8 cellular contexts compared by ENCODE assay signal in genomic region chr13:113490496-113491417, GRCh38. TPM values are rescaled to one million over a fixed set of nuclear protein-coding genes. Genes with fewer than 3 reads are reported as not detected.
DNase-seq lines count a peak whose midpoint lies in the region; ATAC-seq, FAIRE-seq and TF ChIP-seq lines count a peak whose summit lies in the region.

TSS of gene DCUN1D2 (minus strand) at chr13:113490711. CDS start at chr13:113490669, 42 bp downstream.

- peaks cover 80% of the 10 kb centered on the region for H3K79me2 ChIP-seq in keratinocyte (ENCODE audit: control insufficient read depth, insufficient read depth, low read length)

- H3K9me3 ChIP-seq in A673 (ENCODE audit: low read depth, low read length, poor library complexity, severe bottlenecking): no peaks in the 10 kb centered on the region
- no peaks in the 10 kb centered on the region for H3K9me3 ChIP-seq in keratinocyte (ENCODE audit: control insufficient read depth, low read depth, low read length)

- H3K4me1 ChIP-seq in A673 (ENCODE audit: insufficient read depth, low read length, poor library complexity, severe bottlenecking) (peaks cover 18% of the 10 kb centered on the region), keratinocyte (ENCODE audit: control insufficient read depth, extremely low read depth, insufficient read depth, low read length) (peaks cover 33% of the 10 kb centered on the region)

- no peaks in the 10 kb centered on the region for H3K9me3 Mint-ChIP-seq in WTC11

- dilution Hi-C loops in keratinocyte (cut with MboI; ENCODE audit: extremely low pct_ligation_motif_present, low sequenced_read_pairs): no loop called here

- no peaks in the 10 kb centered on the region for H3K9me1 ChIP-seq in keratinocyte (ENCODE audit: control insufficient read depth, extremely low read depth, insufficient read depth, low read length)

- peak within 1 kb of the TSS; percentile 77 for H3K27ac Mint-ChIP-seq in WTC11

- FAIRE-seq in keratinocyte (lab: Jason Lieb, UNC): no peak

- TF ChIP-seq CTCF in A673 (conservative IDR thresholded peaks at IDR 0.05; ENCODE audit: low read depth, low read length): no peak
- TF ChIP-seq CTCF in WTC11 (IDR thresholded peaks at IDR 0.05): no peak
- no peak for TF ChIP-seq CTCF in keratinocyte (optimal IDR thresholded peaks at IDR 0.05 in 1 of 3, IDR thresholded peaks at IDR 0.05 in 1 of 3, conservative IDR thresholded peaks at IDR 0.05 in 1 of 3; ENCODE audit: extremely low read depth in 1 of 3, insufficient read depth in 2 of 3, low read length in 3 of 3)

- H3K27me3 ChIP-seq in A673 (replicated peaks; ENCODE audit: insufficient read depth, low read depth, low read length, poor library complexity): no peaks in the 10 kb centered on the region
- H3K27me3 ChIP-seq in keratinocyte (ENCODE audit: control insufficient read depth, extremely low read depth, insufficient read depth, low read length): no peaks in the 10 kb centered on the region

- POLR2A ChIA-PET in A673 (lab: Charles Lee; ENCODE audit: low non-redundant PET): interaction anchor here (0.7 kb wide), 1 partner anchor 10 kb away, joined by 4 read pairs; no protein-coding TSS in a partner anchor
- POLR2A ChIA-PET in WTC11 (lab: Charles Lee): no interaction called here

- H3K4me3 Mint-ChIP-seq in WTC11: peak within 1 kb of the TSS; percentile 86

- peak; percentile 91 for DNase-seq in A673 (ENCODE audit: low spot score)
- DNase-seq in NCI-H2171 treated with DMSO at 0.1 percent for 48 hours (lab: John Stamatoyannopoulos, UW): peak; percentile 74
- peak; percentile 88 for DNase-seq in WTC11 (ENCODE audit: low spot score)
- DNase-seq in central memory CD4-positive, alpha-beta T cell: peak; percentile 65
- peak; percentile 66 for DNase-seq in keratinocyte (ENCODE audit: low read depth, low spot score)
- DNase-seq in stimulated activated CD4-positive, alpha-beta T cell treated with anti-CD3 and anti-CD28 coated beads, Interleukin-12 subunit alpha, Interleukin-12 subunit beta, amount 100 ng/mL, for 48 hours (ENCODE audit: low read depth in 2 of 3, low spot score in 1 of 3): peak; percentile 48 to 74 (median 55)

- no peaks in the 10 kb centered on the region for H4K20me1 ChIP-seq in keratinocyte (ENCODE audit: control insufficient read depth, extremely low read depth, insufficient read depth, low read length)

- H3K4me3 ChIP-seq in A673 (ENCODE audit: low read depth, low read length, poor library complexity, severe bottlenecking) (peak within 1 kb of the TSS; percentile 94), keratinocyte (ENCODE audit: control insufficient read depth in 2 of 3, extremely low read depth in 1 of 3, insufficient read depth in 2 of 3, low read depth in 1 of 3, low read length in 3 of 3) (peak within 1 kb of the TSS; percentile 78 to 93 (median 87))

- peak within 1 kb of the TSS; percentile 50 for H2AFZ ChIP-seq in keratinocyte (ENCODE audit: control insufficient read depth, low read length)

- CTCF ChIA-PET in A673 (lab: Charles Lee) (interaction anchor here (0.6 kb wide), 1 partner anchor 577 kb away, joined by 9 read pairs; no protein-coding TSS in a partner anchor), WTC11 (lab: Charles Lee) (interaction anchor here (0.6 to 2.5 kb wide), 4 partner anchors 33 to 71 kb away, joined by 3 to 22 read pairs (median 10); no protein-coding TSS in a partner anchor)

- no peaks in the 10 kb centered on the region for H3K27me3 Mint-ChIP-seq in WTC11 (ENCODE audit: low read depth)

- H3K27ac ChIP-seq in A673 (ENCODE audit: low read depth, low read length, poor library complexity, severe bottlenecking): peak within 1 kb of the TSS; percentile 89
- peak within 1 kb of the TSS; percentile 60 for H3K27ac ChIP-seq in keratinocyte (ENCODE audit: control insufficient read depth, insufficient read depth, low read length)

- no TSS peak for BruUV-seq in A673 (replicated peaks; lab: Mats Ljungman, UMichigan)

- H3K4me2 ChIP-seq in keratinocyte (ENCODE audit: control insufficient read depth, extremely low read depth, insufficient read depth, low read depth, low read length): peak within 1 kb of the TSS; percentile 87

- H3K36me3 ChIP-seq in A673 (ENCODE audit: insufficient read depth, low read length, poor library complexity, severe bottlenecking): peaks cover 7% of the 10 kb centered on the region
- H3K36me3 ChIP-seq in keratinocyte (ENCODE audit: control insufficient read depth in 2 of 2, extremely low read depth in 1 of 2, insufficient read depth in 2 of 2, low read length in 2 of 2): peaks cover 8 to 14% of the 10 kb centered on the region in 2 experiments

- H3K36me3 Mint-ChIP-seq in WTC11: peaks cover 2% of the 10 kb centered on the region

- peak; percentile 84 for ATAC-seq in GM18520 (IDR thresholded peaks at IDR 0.05; ENCODE audit: unreplicated experiment)
- ATAC-seq in HG03060 (IDR thresholded peaks at IDR 0.05; ENCODE audit: low read depth, unreplicated experiment): peak; percentile 59
- peak; percentile 70 for ATAC-seq in WTC11

- intact Hi-C loops in A673 (cut with micrococcal nuclease; ENCODE audit: unreplicated experiment): no loop called here

- H3K9ac ChIP-seq in keratinocyte (ENCODE audit: control insufficient read depth, extremely low read depth, insufficient read depth, low read length): peak within 1 kb of the TSS; percentile 87

- H3K4me1 Mint-ChIP-seq in WTC11: peaks cover 75% of the 10 kb centered on the region

TF ChIP-seq in WTC11, 78 proteins besides CTCF, POLR2A, EP300 and RAD21 (continues in another document):
- TF ChIP-seq ZNF263 (CRISPR knock-in tag; IDR thresholded peaks at IDR 0.05; ENCODE audit: low read depth): no peak
- TF ChIP-seq FOXJ3 (CRISPR knock-in tag; IDR thresholded peaks at IDR 0.05; ENCODE audit: borderline replicate concordance): no peak
- TF ChIP-seq ZNF396 (CRISPR knock-in tag; IDR thresholded peaks at IDR 0.05; ENCODE audit: borderline replicate concordance): no peak
- peak; percentile 86; the same call in 1 of the 2 replicates for TF ChIP-seq CBFB (CRISPR knock-in tag; IDR thresholded peaks at IDR 0.05; ENCODE audit: low read depth)
- no peak for TF ChIP-seq ATF6 (CRISPR knock-in tag; IDR thresholded peaks at IDR 0.05)
- no peak for TF ChIP-seq ATF2 (CRISPR knock-in tag; IDR thresholded peaks at IDR 0.05; ENCODE audit: borderline replicate concordance, low read depth)
- TF ChIP-seq SP1 (CRISPR knock-in tag; conservative IDR thresholded peaks at IDR 0.05): peak; percentile 97
- 0 out of 2 replicates have a peak, but pooled peaks have one; percentile 44 for TF ChIP-seq ZSCAN18 (CRISPR knock-in tag; IDR thresholded peaks at IDR 0.05)
- TF ChIP-seq MYBL2 (CRISPR knock-in tag; IDR thresholded peaks at IDR 0.05): no peak
- TF ChIP-seq SMAD3 (CRISPR knock-in tag; IDR thresholded peaks at IDR 0.05; ENCODE audit: borderline replicate concordance): no peak

RNA-seq across cellular contexts. Expression of gene DCUN1D2, which starts in this region (rescaled TPM):
- 38.6 and 44.8 TPM in 2 replicates for total RNA-seq in A673 (2021)
- total RNA-seq in WTC11 (2021): 34.0 to 42.5 TPM (median 36.0 TPM) in 3 replicates
- polyA plus RNA-seq in keratinocyte: 6.5 to 9.1 TPM (median 7.8 TPM) in 3 replicates
- 26.8 TPM for polyA plus RNA-seq in keratinocyte (2011; ENCODE audit: low read depth)
- polyA plus RNA-seq in keratinocyte (2011; cell fraction: cytosol; rRNA removed): 3.7 and 5.4 TPM in 2 replicates
- polyA plus RNA-seq in keratinocyte (2011; cell fraction: nucleus; rRNA removed): 28.5 and 31.0 TPM in 2 replicates
- polyA plus RNA-seq in keratinocyte (2012; ENCODE audit: low replicate concordance): 6.1 and 12.9 TPM in 2 replicates
- 2.7 to 14.5 TPM (median 6.9 TPM) in 3 replicates for polyA minus RNA-seq in keratinocyte
- polyA minus RNA-seq in keratinocyte (2011; cell fraction: cytosol; rRNA and poly(A)+ RNA removed): 9.2 TPM
- polyA minus RNA-seq in keratinocyte (2011; cell fraction: nucleus; rRNA and poly(A)+ RNA removed): 5.3 and 12.4 TPM in 2 replicates

Comparison
In these comparisons a context has a peak if more than half of its experiments do, and no peak if none do; other contexts are left out.
1. Peak in every context shown above with its lines: DNase-seq, ATAC-seq, H3K4me3 ChIP-seq and H3K27ac ChIP-seq.